8 cellular contexts compared by ENCODE assay signal in the genomic region with DNA sequence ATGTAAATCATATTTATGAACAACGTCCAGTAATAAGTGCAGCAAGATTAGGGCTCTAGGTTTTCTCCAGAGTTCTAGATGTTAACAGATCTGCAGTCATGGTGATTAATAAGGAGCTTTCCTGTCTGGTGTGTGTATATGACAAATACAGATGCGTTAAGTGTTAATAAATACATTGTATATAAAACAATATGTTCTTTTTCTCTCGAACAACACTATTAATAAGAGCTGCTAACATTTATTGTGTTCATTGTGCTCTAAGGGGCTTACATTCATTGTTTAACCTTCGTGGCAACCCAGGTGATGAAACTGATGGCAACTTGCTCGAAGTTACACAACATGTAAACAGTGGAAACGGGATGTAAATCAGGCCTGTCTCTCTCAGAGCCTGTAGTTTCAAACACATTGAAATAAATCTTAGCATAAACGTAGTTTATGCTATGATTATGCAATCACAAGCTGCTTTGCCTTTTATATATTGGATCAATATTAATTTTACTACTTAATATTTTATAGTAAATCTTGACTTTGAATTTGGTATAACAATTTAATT. TPM values are rescaled to one million over a fixed set of nuclear protein-coding genes. Genes with fewer than 3 reads are reported as not detected.
DNase-seq lines count a peak whose midpoint lies in the region; ATAC-seq and TF ChIP-seq lines count a peak whose summit lies in the region.

No MANE protein-coding gene starts in this region.

- H3K9ac ChIP-seq in MM.1S (ENCODE audit: low read length), result peak overlapping the region; percentile 50; the same call in 1 of the 2 replicates

- no peaks in the 10 kb centered on the region for H3K9me2 ChIP-seq in MM.1S (replicated peaks; ENCODE audit: insufficient read depth, low read length)

- POLR2A ChIA-PET in CD8-positive, alpha-beta T cell (lab: Charles Lee), result no interaction called here
- POLR2A ChIA-PET in naive thymus-derived CD4-positive, alpha-beta T cell (lab: Charles Lee), result no interaction called here

- H3K27me3 ChIP-seq in CD8-positive, alpha-beta T cell (ENCODE audit: insufficient read depth, low read length), result no peaks in the 10 kb centered on the region
- H3K27me3 ChIP-seq in MM.1S (replicated peaks; ENCODE audit: insufficient read depth, low read length), result no peaks in the 10 kb centered on the region
- peaks cover 3 to 6% of the 10 kb centered on the region in 2 donors for H3K27me3 ChIP-seq in naive thymus-derived CD4-positive, alpha-beta T cell (ENCODE audit: control insufficient read depth in 2 of 2, insufficient read depth in 2 of 2, low read length in 2 of 2)

- no peaks in the 10 kb centered on the region for H4K20me1 ChIP-seq in MM.1S (ENCODE audit: insufficient read depth, low read length)

- H3K4me1 ChIP-seq in CD8-positive, alpha-beta T cell (ENCODE audit: insufficient read depth, low read length), result peaks cover 7% of the 10 kb centered on the region
- H3K4me1 ChIP-seq in MM.1S (ENCODE audit: low read length), result no peaks in the 10 kb centered on the region
- peaks cover 0 to 4% of the 10 kb centered on the region in 2 donors for H3K4me1 ChIP-seq in naive thymus-derived CD4-positive, alpha-beta T cell (ENCODE audit: control insufficient read depth in 2 of 2, insufficient read depth in 2 of 2, low read length in 2 of 2)

- H3K27me3 Mint-ChIP-seq in CD8-positive, alpha-beta T cell (ENCODE audit: low read depth), result peaks cover 40% of the 10 kb centered on the region
- peaks cover 22% of the 10 kb centered on the region for H3K27me3 Mint-ChIP-seq in chondrocyte (ENCODE audit: low read depth)
- H3K27me3 Mint-ChIP-seq in naive thymus-derived CD4-positive, alpha-beta T cell, result peaks cover 52 to 67% (median 59%) of the 10 kb centered on the region in 5 donors

- no peak for ATAC-seq in CD8-positive, alpha-beta T cell
- ATAC-seq in naive thymus-derived CD4-positive, alpha-beta T cell, result no peak
- no peak for ATAC-seq in GM18520 (IDR thresholded peaks at IDR 0.05; ENCODE audit: unreplicated experiment)

- no peak for TF ChIP-seq CTCF in CD8-positive, alpha-beta T cell (IDR thresholded peaks at IDR 0.05)
- TF ChIP-seq CTCF in MM.1S (IDR thresholded peaks at IDR 0.05; ENCODE audit: low read length) (no peak), chondrocyte (IDR thresholded peaks at IDR 0.05) (no peak)

- CTCF ChIA-PET in CD8-positive, alpha-beta T cell (lab: Charles Lee), result interaction anchor here (1.4 kb wide), 1 partner anchor 55 kb away, joined by 5 read pairs; a partner anchor contains a TSS
- CTCF ChIA-PET in naive thymus-derived CD4-positive, alpha-beta T cell (lab: Charles Lee), result no interaction called here

- intact Hi-C loops in CD8-positive, alpha-beta T cell (cut with DNase I, micrococcal nuclease), result loop anchor here in 1 of 2 experiments (2.0 kb wide), 1 partner anchor 67 kb away; no protein-coding TSS in a partner anchor
- intact Hi-C loops in naive thymus-derived CD4-positive, alpha-beta T cell (cut with micrococcal nuclease), result no loop called here

- DNase-seq in CD8-positive, alpha-beta T cell, result no peak
- DNase-seq in MM.1S (no peak), chondrocyte (ENCODE audit: low spot score) (no peak), NCI-H524 (lab: John Stamatoyannopoulos, UW) (no peak), NCI-H146 (lab: John Stamatoyannopoulos, UW) (no peak), hippocampal formation (lab: John Stamatoyannopoulos, UW) (no peak)
- no peak for DNase-seq in naive thymus-derived CD4-positive, alpha-beta T cell

- peak overlapping the region; percentile 95 for H3K4me2 ChIP-seq in MM.1S (ENCODE audit: low read depth, low read length)

- H3K27ac ChIP-seq in CD8-positive, alpha-beta T cell (ENCODE audit: low read depth, low read length), result no peak overlapping the region
- H3K27ac ChIP-seq in MM.1S (ENCODE audit: low read length), result peak overlapping the region; percentile 35; the same call in 1 of the 2 replicates
- no peak overlapping the region for H3K27ac ChIP-seq in naive thymus-derived CD4-positive, alpha-beta T cell (ENCODE audit: low read depth, low read length)

- H3K36me3 ChIP-seq in CD8-positive, alpha-beta T cell (ENCODE audit: insufficient read depth, low read length), result no peaks in the 10 kb centered on the region
- no peaks in the 10 kb centered on the region for H3K36me3 ChIP-seq in MM.1S (replicated peaks; ENCODE audit: insufficient read depth, low read length)
- H3K36me3 ChIP-seq in naive thymus-derived CD4-positive, alpha-beta T cell (ENCODE audit: control insufficient read depth in 2 of 3, insufficient read depth in 3 of 3, low read length in 3 of 3), result no peaks in the 10 kb centered on the region

- H3K79me2 ChIP-seq in MM.1S (ENCODE audit: low read length), result no peaks in the 10 kb centered on the region

- H2AFZ ChIP-seq in MM.1S (ENCODE audit: low read length), result peak overlapping the region; percentile 94

- H3K4me1 Mint-ChIP-seq in CD8-positive, alpha-beta T cell (ENCODE audit: low read depth), result peaks cover 7% of the 10 kb centered on the region
- peaks cover 8% of the 10 kb centered on the region for H3K4me1 Mint-ChIP-seq in chondrocyte (ENCODE audit: low read depth)
- peaks cover 5 to 14% (median 12%) of the 10 kb centered on the region in 7 donors for H3K4me1 Mint-ChIP-seq in naive thymus-derived CD4-positive, alpha-beta T cell

- H3K27ac Mint-ChIP-seq in CD8-positive, alpha-beta T cell, result no peak overlapping the region
- H3K27ac Mint-ChIP-seq in chondrocyte (ENCODE audit: unreplicated experiment), result peak overlapping the region; percentile 63
- no peak overlapping the region for H3K27ac Mint-ChIP-seq in naive thymus-derived CD4-positive, alpha-beta T cell

- H3K9me3 Mint-ChIP-seq in CD8-positive, alpha-beta T cell, result no peaks in the 10 kb centered on the region
- no peaks in the 10 kb centered on the region for H3K9me3 Mint-ChIP-seq in chondrocyte (ENCODE audit: low read depth)
- H3K9me3 Mint-ChIP-seq in naive thymus-derived CD4-positive, alpha-beta T cell, result peaks cover 0 to 1% (median 0%) of the 10 kb centered on the region in 11 donors

- H3K36me3 Mint-ChIP-seq in CD8-positive, alpha-beta T cell, result no peaks in the 10 kb centered on the region
- no peaks in the 10 kb centered on the region for H3K36me3 Mint-ChIP-seq in chondrocyte (ENCODE audit: low read depth)
- H3K36me3 Mint-ChIP-seq in naive thymus-derived CD4-positive, alpha-beta T cell, result no peaks in the 10 kb centered on the region

- H3K9me3 ChIP-seq in CD8-positive, alpha-beta T cell (ENCODE audit: low read length), result no peaks in the 10 kb centered on the region
- no peaks in the 10 kb centered on the region for H3K9me3 ChIP-seq in MM.1S (replicated peaks; ENCODE audit: insufficient read depth, low read length)
- no peaks in the 10 kb centered on the region for H3K9me3 ChIP-seq in naive thymus-derived CD4-positive, alpha-beta T cell (ENCODE audit: control insufficient read depth in 2 of 3, low read length in 3 of 3)

- peak overlapping the region; percentile 77 for H3K4me3 Mint-ChIP-seq in CD8-positive, alpha-beta T cell
- peak overlapping the region; percentile 82 for H3K4me3 Mint-ChIP-seq in chondrocyte (ENCODE audit: unreplicated experiment)
- peak overlapping the region; percentile 77 to 87 (median 82) for H3K4me3 Mint-ChIP-seq in naive thymus-derived CD4-positive, alpha-beta T cell

- H3K4me3 ChIP-seq in CD8-positive, alpha-beta T cell (ENCODE audit: low read depth, low read length), result peak overlapping the region; percentile 63
- H3K4me3 ChIP-seq in MM.1S (ENCODE audit: low read length), result peak overlapping the region; percentile 85
- peak overlapping the region; percentile 54 for H3K4me3 ChIP-seq in naive thymus-derived CD4-positive, alpha-beta T cell (ENCODE audit: low read length)

- H3F3A ChIP-seq in MM.1S (ENCODE audit: insufficient read depth, low read length), result peaks cover 17% of the 10 kb centered on the region

RNA-seq across cellular contexts. Expression of a gene that starts 0.5 kb away (rescaled TPM):
- not detected for total RNA-seq in CD8-positive, alpha-beta T cell
- total RNA-seq in chondrocyte, result 0.41 to 0.89 TPM (median 0.60 TPM) in 3 replicates
- total RNA-seq in naive thymus-derived CD4-positive, alpha-beta T cell, result under 1 TPM in 1 of 5 experiments, not detected in 4; 0.12 TPM
- under 1 TPM; 0.06 to 0.20 TPM for polyA plus RNA-seq in naive thymus-derived CD4-positive, alpha-beta T cell

RNA-seq across cellular contexts. Expression of a gene that starts 54.5 kb away (rescaled TPM):
- 1 to 10 TPM; 7.1 to 8.3 TPM for total RNA-seq in CD8-positive, alpha-beta T cell
- 55.0 to 63.8 TPM (median 56.0 TPM) in 3 replicates for total RNA-seq in chondrocyte
- 10 to 100 TPM in 4 of 5 experiments, 1 to 10 TPM in 1; 9.3 to 26.3 (median 22.6) TPM for total RNA-seq in naive thymus-derived CD4-positive, alpha-beta T cell
- polyA plus RNA-seq in naive thymus-derived CD4-positive, alpha-beta T cell, result 10 to 100 TPM; 27.2 to 44.4 TPM
